In the genomic region with DNA sequence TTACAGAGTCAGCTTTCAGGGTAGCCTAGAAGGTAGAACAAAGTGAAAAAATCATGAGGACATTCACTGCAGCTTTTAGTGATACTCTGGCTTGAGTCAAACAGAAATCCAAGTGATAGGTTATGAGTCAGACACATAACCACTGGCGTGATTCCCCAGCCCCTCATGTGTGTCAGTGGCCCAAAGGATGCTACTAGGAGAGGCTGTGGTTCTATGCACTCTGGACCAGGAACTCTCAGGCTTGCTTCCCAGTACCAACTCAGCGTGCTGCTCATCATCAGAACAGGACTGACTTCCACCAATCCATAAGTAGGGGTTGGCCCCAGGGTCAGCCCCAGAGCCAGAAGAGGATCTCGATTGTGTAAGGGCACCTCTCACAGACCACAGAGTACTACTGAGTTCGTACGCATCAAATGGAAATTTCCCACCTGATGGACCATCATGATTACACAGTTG, we compare ENCODE assay signal across 10 cellular contexts.
DNase-seq lines count a peak whose midpoint lies in the region; ATAC-seq, FAIRE-seq and TF ChIP-seq lines count a peak whose summit lies in the region.
"Had no signal": no experiment of that assay in that cellular context is flagged by ENCODE, and none has a peak within 500 bp of the region (broad histone marks: within the 10 kb centered on the region; RNA-seq: fewer than 3 reads in every experiment).

No MANE protein-coding gene starts in this region.

- no peaks in the 10 kb centered on the region for H3K9me3 Mint-ChIP-seq in activated B cell treated with CpG ODN at 0.5 μM for 24 hours

- peaks cover 6% of the 10 kb centered on the region for H3K27me3 Mint-ChIP-seq in activated B cell treated with CpG ODN at 0.5 μM for 24 hours

- POLR2A ChIA-PET in activated B cell treated with CpG ODN at 0.5 μM for 24 hours (lab: Charles Lee): no interaction called here

- no peaks in the 10 kb centered on the region for H3K36me3 Mint-ChIP-seq in activated B cell treated with CpG ODN at 0.5 μM for 24 hours (ENCODE audit: low read depth)

- CTCF ChIA-PET in activated B cell treated with CpG ODN at 0.5 μM for 24 hours (lab: Charles Lee): no interaction called here

- no peak for FAIRE-seq in H54 (lab: Jason Lieb, UNC)

- H3K4me3 Mint-ChIP-seq in activated B cell treated with CpG ODN at 0.5 μM for 24 hours: no peak overlapping the region

- intact Hi-C loops in activated B cell treated with CpG ODN at 0.5 μM for 24 hours (cut with micrococcal nuclease): no loop called here

- TF ChIP-seq CTCF in activated B cell treated with CpG ODN at 0.5 μM for 24 hours (IDR thresholded peaks at IDR 0.05): no peak

- no peak overlapping the region for H3K27ac Mint-ChIP-seq in activated B cell treated with CpG ODN at 0.5 μM for 24 hours

- TF ChIP-seq POLR2A in H54 (IDR thresholded peaks at IDR 0.05; ENCODE audit: low read depth, low read length): no peak

- peak; percentile 78 for ATAC-seq in GM19025 (IDR thresholded peaks at IDR 0.05; ENCODE audit: low read depth, unreplicated experiment)
- ATAC-seq in HG02642 (IDR thresholded peaks at IDR 0.05; ENCODE audit: poor library complexity, unreplicated experiment): peak; percentile 73
- peak; percentile 45 for ATAC-seq in activated B cell treated with CpG ODN at 0.5 μM for 24 hours (ENCODE audit: low read depth)
- ATAC-seq: heart left ventricle had no signal

- H3K4me1 Mint-ChIP-seq in activated B cell treated with CpG ODN at 0.5 μM for 24 hours: peaks cover 5% of the 10 kb centered on the region

- DNase-seq in activated B cell treated with CpG ODN at 0.5 μM for 24 hours (no peak), hepatic stellate cell (ENCODE audit: low spot score) (no peak), NCI-H1092 treated with DMSO at 0.1 percent for 48 hours (lab: John Stamatoyannopoulos, UW) (no peak), islet precursor cell (no peak), H54 (ENCODE audit: insufficient read length, low spot score) (no peak)
- peak; percentile 15 for DNase-seq in stimulated activated CD4-positive, alpha-beta T cell treated with anti-CD3 and anti-CD28 coated beads, Interleukin-4, amount 100 ng/mL, for 1 hour
- DNase-seq: heart left ventricle, NCI-H2081 had no signal
